Comparison of ENCODE assay signal across 18 cellular contexts in genomic region chr5:107696511-107696910, GRCh38.
"Had no signal": no experiment of that assay in that cellular context is flagged by ENCODE, and none has a peak within 500 bp of the region (broad histone marks: within the 10 kb centered on the region; RNA-seq: fewer than 3 reads in every experiment).

No MANE protein-coding gene starts in this region.

- H3K4me3 Mint-ChIP-seq: nephron had no signal

- H3K4me2 ChIP-seq: smooth muscle cell had no signal

- H3K4me1 ChIP-seq: colonic mucosa, esophagus squamous epithelium, gastroesophageal sphincter, tibial artery, upper lobe of left lung, uterus had no signal

- DNase-seq: colonic mucosa; dermis blood vessel endothelial cell; esophagus squamous epithelium; foreskin fibroblast; kidney glomerular epithelial cell; midbrain; ovary; right cardiac atrium; stimulated activated CD4-positive, alpha-beta T cell treated with anti-CD3 and anti-CD28 coated beads, Interleukin-2, amount 100 ng/mL, for 48 hours; stimulated activated naive CD8-positive, alpha-beta T cell treated with anti-CD3 and anti-CD28 coated beads, Interleukin-15, Interleukin-2, amounts not matched to agents 100 U/mL and 50 U/mL, for 24 hours; tibial artery; upper lobe of left lung; uterus had no signal

- H3K27ac ChIP-seq: colonic mucosa, esophagus squamous epithelium, gastroesophageal sphincter, ovary, tibial artery, upper lobe of left lung, uterus had no signal

- H3K4me3 ChIP-seq: colonic mucosa, esophagus squamous epithelium, gastroesophageal sphincter, ovary, smooth muscle cell, tibial artery, upper lobe of left lung, uterus had no signal

- H3K27me3 ChIP-seq: colonic mucosa, esophagus squamous epithelium, gastroesophageal sphincter, ovary, tibial artery, upper lobe of left lung, uterus had no signal

- H3K9me3 ChIP-seq: colonic mucosa, esophagus squamous epithelium, ovary, uterus had no signal

- ATAC-seq: gastroesophageal sphincter; left lobe of liver; right cardiac atrium; stimulated activated naive CD8-positive, alpha-beta T cell treated with anti-CD3 and anti-CD28 coated beads, Interleukin-15, Interleukin-2, amounts not matched to agents 100 U/mL and 50 U/mL, for 24 hours had no signal

- H3K36me3 ChIP-seq: colonic mucosa, esophagus squamous epithelium, gastroesophageal sphincter, ovary, tibial artery, upper lobe of left lung, uterus had no signal

- H3K27ac Mint-ChIP-seq: nephron, progenitor cell of endocrine pancreas had no signal
